In the genomic region with DNA sequence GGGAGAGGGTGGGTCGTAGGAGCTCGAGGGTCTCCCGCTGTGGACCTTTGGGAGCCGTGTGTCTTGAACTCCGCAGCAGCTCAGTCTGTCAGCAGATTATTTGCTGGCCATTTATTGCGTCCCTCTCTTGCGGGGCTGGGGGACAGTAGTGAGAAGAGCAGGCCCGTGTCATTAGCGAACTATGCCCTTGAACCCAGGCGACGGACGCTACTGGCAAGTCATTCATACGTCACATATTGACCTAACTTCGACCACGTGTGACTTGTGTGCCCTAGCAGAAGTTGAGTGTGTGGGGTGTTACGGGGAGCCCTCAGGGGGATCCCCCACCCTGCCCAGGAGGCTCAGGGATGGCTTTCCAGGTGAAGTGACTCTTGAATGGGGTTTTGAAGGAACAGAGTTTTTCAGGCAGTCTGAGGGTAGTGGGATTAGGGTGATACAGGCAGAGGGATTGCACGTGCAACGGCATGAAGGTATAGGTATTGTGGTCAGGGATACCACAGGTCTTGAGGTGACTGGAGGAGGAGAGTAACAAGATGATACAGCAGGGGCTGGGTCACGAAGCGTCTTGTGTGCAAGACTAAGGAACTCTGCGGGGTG, we compare ENCODE assay signal across 8 cellular contexts. TPM values are rescaled to one million over a fixed set of nuclear protein-coding genes. Genes with fewer than 3 reads are reported as not detected.
A peak's percentile ranks its signal among the peaks of the same experiment; 100 is the strongest.
DNase-seq lines count a peak whose midpoint lies in the region; ATAC-seq, FAIRE-seq and TF ChIP-seq lines count a peak whose summit lies in the region.

No MANE protein-coding gene starts in this region.

- peaks cover 47% of the 10 kb centered on the region for H3K79me2 ChIP-seq in GM23248 (ENCODE audit: insufficient read depth)

- H3K27me3 ChIP-seq in Caco-2 (replicated peaks; ENCODE audit: control insufficient read depth, insufficient read depth, low read length) (no peaks in the 10 kb centered on the region), GM23248 (replicated peaks; ENCODE audit: insufficient read depth) (no peaks in the 10 kb centered on the region), Peyer's patch (no peaks in the 10 kb centered on the region), bronchial epithelial cell (ENCODE audit: control insufficient read depth, insufficient read depth, low read length) (no peaks in the 10 kb centered on the region), mucosa of stomach (ENCODE audit: control insufficient read depth, insufficient read depth, low read length) (no peaks in the 10 kb centered on the region), uterus (no peaks in the 10 kb centered on the region)

- TSS peak; percentile 35 for BruUV-seq in Caco-2 (replicated peaks; lab: Mats Ljungman, UMichigan)

- H2AFZ ChIP-seq in GM23248 = peak overlapping the region; percentile 57

- WGBS in GM23248 (ENCODE audit: low coverage in 1 of 2, low lambda C conversion rate in 2 of 2, missing lambda C conversion rate in 2 of 2), 2 experiments = 6 to 9% methylated on average over 20 to 21 of the region's 21 CpGs

- TF ChIP-seq POLR2A in Peyer's patch (IDR thresholded peaks at IDR 0.05) (no peak), uterus (IDR thresholded peaks at IDR 0.05) (no peak)

- H3K27ac Mint-ChIP-seq in Caco-2 (ENCODE audit: unreplicated experiment) = peak overlapping the region; percentile 91

- DNase-seq in Caco-2 (peak; percentile 34 to 60), GM23248 (peak; percentile 54), Peyer's patch (no peak), bronchial epithelial cell (ENCODE audit: low read depth) (no peak), uterus (no peak), caudate nucleus (lab: John Stamatoyannopoulos, UW) (no peak)

- H3K4me2 ChIP-seq in GM23248 (ENCODE audit: unreplicated experiment) = peak overlapping the region; percentile 90

- no peak for TF ChIP-seq CTCF in Caco-2 (IDR thresholded peaks at IDR 0.05; ENCODE audit: insufficient read depth in 1 of 2, low read depth in 1 of 2, low read length in 1 of 2, severe bottlenecking in 1 of 2, unreplicated experiment in 1 of 2)
- no peak for TF ChIP-seq CTCF in Peyer's patch (IDR thresholded peaks at IDR 0.05)
- no peak for TF ChIP-seq CTCF in bronchial epithelial cell (IDR thresholded peaks at IDR 0.05; ENCODE audit: insufficient read depth, low read length, severe bottlenecking)
- no peak for TF ChIP-seq CTCF in uterus (IDR thresholded peaks at IDR 0.05)

- no peak for FAIRE-seq in bronchial epithelial cell (lab: Jason Lieb, UNC)

- no peaks in the 10 kb centered on the region for H3K36me3 ChIP-seq in Caco-2 (ENCODE audit: control insufficient read depth, insufficient read depth, low read length)
- peaks cover 1% of the 10 kb centered on the region; the same call in 1 of the 2 replicates for H3K36me3 ChIP-seq in GM23248 (ENCODE audit: low read depth)
- peaks cover 0 to 22% (median 0%) of the 10 kb centered on the region in 3 donors for H3K36me3 ChIP-seq in Peyer's patch
- H3K36me3 ChIP-seq in bronchial epithelial cell (ENCODE audit: control insufficient read depth, insufficient read depth, low read length) = peaks cover 3% of the 10 kb centered on the region
- H3K36me3 ChIP-seq in mucosa of stomach (ENCODE audit: control insufficient read depth, insufficient read depth, low read length) = no peaks in the 10 kb centered on the region
- H3K36me3 ChIP-seq in uterus = no peaks in the 10 kb centered on the region

- H3K27me3 Mint-ChIP-seq in Caco-2 (ENCODE audit: insufficient read depth, unreplicated experiment) = no peaks in the 10 kb centered on the region

- H3K9me3 ChIP-seq in Caco-2 (no peaks in the 10 kb centered on the region), GM23248 (ENCODE audit: low read depth) (no peaks in the 10 kb centered on the region), Peyer's patch (no peaks in the 10 kb centered on the region), mucosa of stomach (ENCODE audit: control insufficient read depth, low read length) (no peaks in the 10 kb centered on the region), uterus (no peaks in the 10 kb centered on the region)

- H3K9me3 Mint-ChIP-seq in Caco-2 (ENCODE audit: unreplicated experiment) = no peaks in the 10 kb centered on the region

- H3K4me3 ChIP-seq in Caco-2 (ENCODE audit: low read depth, low read length) (peak overlapping the region; percentile 78), GM23248 (peak overlapping the region; percentile 91), Peyer's patch (peak overlapping the region; percentile 68 to 95 (median 85)), bronchial epithelial cell (ENCODE audit: low read depth, low read length) (peak overlapping the region; percentile 60), mucosa of stomach (ENCODE audit: low read length) (peak overlapping the region; percentile 48), uterus (peak overlapping the region; percentile 31 to 53)

- peak overlapping the region; percentile 89 for H3K9ac ChIP-seq in GM23248
- peak overlapping the region; percentile 60 for H3K9ac ChIP-seq in mucosa of stomach (ENCODE audit: low read length)

- no peaks in the 10 kb centered on the region for H3K9me2 ChIP-seq in GM23248 (ENCODE audit: insufficient read depth)

- CTCF ChIA-PET in Caco-2 (lab: Charles Lee) = interaction anchor here (0.6 to 1.2 kb wide), 3 partner anchors 62 to 1524 kb away, joined by 3 to 5 read pairs (median 4); no protein-coding TSS in a partner anchor

- H3K27ac ChIP-seq in GM23248 = no peak overlapping the region
- H3K27ac ChIP-seq in Peyer's patch = peak overlapping the region; percentile 65 to 94 (median 88)
- peak overlapping the region; percentile 84 to 85 for H3K27ac ChIP-seq in uterus
- H3K27ac ChIP-seq in caudate nucleus (ENCODE audit: low read depth, low read length) = no peak overlapping the region

- no peaks in the 10 kb centered on the region for H4K20me1 ChIP-seq in GM23248 (ENCODE audit: insufficient read depth)

- peaks cover 70% of the 10 kb centered on the region for H3K36me3 Mint-ChIP-seq in Caco-2 (ENCODE audit: insufficient read depth, unreplicated experiment)

- no peak for ATAC-seq in HG03139 (IDR thresholded peaks at IDR 0.05; ENCODE audit: unreplicated experiment)

- peaks cover 12% of the 10 kb centered on the region for H3K4me1 Mint-ChIP-seq in Caco-2 (ENCODE audit: low read depth, unreplicated experiment)

- H3K4me1 ChIP-seq in Caco-2 (no peaks in the 10 kb centered on the region), GM23248 (ENCODE audit: insufficient read depth) (0 out of 2 replicates have a peak, but pooled peaks cover 6% of the 10 kb centered on the region), Peyer's patch (peaks cover 0 to 14% (median 8%) of the 10 kb centered on the region in 4 donors), mucosa of stomach (ENCODE audit: control insufficient read depth, insufficient read depth, low read length) (peaks cover 15% of the 10 kb centered on the region), uterus (peaks cover 3 to 7% of the 10 kb centered on the region in 2 donors)

- H3F3A ChIP-seq in GM23248 (ENCODE audit: insufficient read depth) = peaks cover 35% of the 10 kb centered on the region

- in situ Hi-C loops in GM23248 (cut with MboI) = no loop called here

- intact Hi-C loops in Caco-2 (cut with micrococcal nuclease; ENCODE audit: unreplicated experiment) = loop anchor here (1.0 to 2.0 kb wide), 2 partner anchors 62 to 83 kb away; no protein-coding TSS in a partner anchor
- intact Hi-C loops in uterus (cut with DNase I; ENCODE audit: low total_unique reads) = loop anchor here (5.0 kb wide), 1 partner anchor 83 kb away; no protein-coding TSS in a partner anchor

- H3K4me3 Mint-ChIP-seq in Caco-2 (ENCODE audit: unreplicated experiment) = peak overlapping the region; percentile 87

- POLR2A ChIA-PET in Caco-2 (lab: Charles Lee) = interaction anchor here (0.6 to 1.2 kb wide), 8 partner anchors 12 to 359 kb away, joined by 3 to 12 read pairs (median 6); a partner anchor contains a TSS

RNA-seq across cellular contexts. Expression of a gene that starts 13.0 kb away (rescaled TPM):
- 52.1 and 54.0 TPM in 2 replicates for total RNA-seq in Caco-2 (2022)
- total RNA-seq in GM23248 (2014; rRNA removed; shearing (Covaris generic)) = 27.0 and 31.7 TPM in 2 replicates
- polyA plus RNA-seq in GM23248 (2016; fragmentation: Nextera tagmentation; extraction: Ambion mirVana) = 17.5 and 17.9 TPM in 2 replicates
- total RNA-seq in Peyer's patch = 10 to 100 TPM; 18.2 to 66.8 (median 25.8) TPM
- 55.9 and 122 TPM in 2 replicates for total RNA-seq in bronchial epithelial cell
- total RNA-seq in uterus = 10 to 100 TPM in 3 of 4 donors, 1 to 10 TPM in 1; 3.8 to 37.6 (median 13.8) TPM

RNA-seq across cellular contexts. Expression of a gene that starts 34.0 kb away (rescaled TPM):
- total RNA-seq in Caco-2 (2022) = 23.1 and 25.1 TPM in 2 replicates
- 21.9 and 22.0 TPM in 2 replicates for total RNA-seq in GM23248 (2014; rRNA removed; shearing (Covaris generic))
- 26.6 and 27.4 TPM in 2 replicates for polyA plus RNA-seq in GM23248 (2016; fragmentation: Nextera tagmentation; extraction: Ambion mirVana)
- total RNA-seq in Peyer's patch = 10 to 100 TPM; 12.3 to 48.7 (median 25.4) TPM
- 23.2 and 23.3 TPM in 2 replicates for total RNA-seq in bronchial epithelial cell
- 10 to 100 TPM in 2 of 4 donors, 1 to 10 TPM in 2; 3.8 to 34.9 (median 20.3) TPM for total RNA-seq in uterus

Comparison
In these comparisons a context has a peak if more than half of its experiments do, and no peak if none do; other contexts are left out.
1. DNase-seq: peak in Caco-2 (2 of 2) and GM23248 (single experiment); none in Peyer's patch (0 of 3), bronchial epithelial cell (single experiment), uterus (0 of 2) and caudate nucleus (0 of 61).
2. H3K27ac ChIP-seq: peak in Peyer's patch (4 of 4) and uterus (2 of 2); none in GM23248 (single experiment) and caudate nucleus (single experiment).
3. Peak in every context shown above with its lines, with median percentiles within 50 percentile points of each other: H3K4me3 ChIP-seq.